Comparison of ENCODE assay signal across 1 cellular context in the genomic region with DNA sequence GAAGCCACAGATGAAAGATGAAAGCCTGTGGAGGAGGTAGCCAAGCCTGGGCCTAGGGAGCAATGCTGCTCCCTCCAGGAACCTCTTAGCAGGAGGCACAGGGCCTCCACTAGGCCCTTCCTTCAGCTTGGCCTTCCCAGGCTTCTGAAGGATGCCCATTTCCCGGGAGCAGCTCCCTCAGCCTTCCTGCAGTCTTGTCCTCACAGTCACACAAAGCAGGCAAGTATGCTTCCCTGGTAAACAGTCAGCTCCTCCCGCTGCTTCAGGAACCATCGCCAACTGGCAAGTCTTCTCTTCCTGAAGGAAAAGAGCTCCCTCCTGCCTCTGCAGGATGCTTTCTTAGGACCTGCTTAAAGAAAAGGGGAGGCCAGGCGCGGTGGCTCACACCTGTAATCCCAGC.
TF ChIP-seq lines count a peak whose summit lies in the region.

No MANE protein-coding gene starts in this region.

TF ChIP-seq in GM12878, 131 proteins besides CTCF, POLR2A, EP300 and RAD21 (continued from another document):
- no peak for TF ChIP-seq SMC3 (IDR thresholded peaks at IDR 0.05; ENCODE audit: borderline replicate concordance, low read length)
- TF ChIP-seq, protein P1, sequence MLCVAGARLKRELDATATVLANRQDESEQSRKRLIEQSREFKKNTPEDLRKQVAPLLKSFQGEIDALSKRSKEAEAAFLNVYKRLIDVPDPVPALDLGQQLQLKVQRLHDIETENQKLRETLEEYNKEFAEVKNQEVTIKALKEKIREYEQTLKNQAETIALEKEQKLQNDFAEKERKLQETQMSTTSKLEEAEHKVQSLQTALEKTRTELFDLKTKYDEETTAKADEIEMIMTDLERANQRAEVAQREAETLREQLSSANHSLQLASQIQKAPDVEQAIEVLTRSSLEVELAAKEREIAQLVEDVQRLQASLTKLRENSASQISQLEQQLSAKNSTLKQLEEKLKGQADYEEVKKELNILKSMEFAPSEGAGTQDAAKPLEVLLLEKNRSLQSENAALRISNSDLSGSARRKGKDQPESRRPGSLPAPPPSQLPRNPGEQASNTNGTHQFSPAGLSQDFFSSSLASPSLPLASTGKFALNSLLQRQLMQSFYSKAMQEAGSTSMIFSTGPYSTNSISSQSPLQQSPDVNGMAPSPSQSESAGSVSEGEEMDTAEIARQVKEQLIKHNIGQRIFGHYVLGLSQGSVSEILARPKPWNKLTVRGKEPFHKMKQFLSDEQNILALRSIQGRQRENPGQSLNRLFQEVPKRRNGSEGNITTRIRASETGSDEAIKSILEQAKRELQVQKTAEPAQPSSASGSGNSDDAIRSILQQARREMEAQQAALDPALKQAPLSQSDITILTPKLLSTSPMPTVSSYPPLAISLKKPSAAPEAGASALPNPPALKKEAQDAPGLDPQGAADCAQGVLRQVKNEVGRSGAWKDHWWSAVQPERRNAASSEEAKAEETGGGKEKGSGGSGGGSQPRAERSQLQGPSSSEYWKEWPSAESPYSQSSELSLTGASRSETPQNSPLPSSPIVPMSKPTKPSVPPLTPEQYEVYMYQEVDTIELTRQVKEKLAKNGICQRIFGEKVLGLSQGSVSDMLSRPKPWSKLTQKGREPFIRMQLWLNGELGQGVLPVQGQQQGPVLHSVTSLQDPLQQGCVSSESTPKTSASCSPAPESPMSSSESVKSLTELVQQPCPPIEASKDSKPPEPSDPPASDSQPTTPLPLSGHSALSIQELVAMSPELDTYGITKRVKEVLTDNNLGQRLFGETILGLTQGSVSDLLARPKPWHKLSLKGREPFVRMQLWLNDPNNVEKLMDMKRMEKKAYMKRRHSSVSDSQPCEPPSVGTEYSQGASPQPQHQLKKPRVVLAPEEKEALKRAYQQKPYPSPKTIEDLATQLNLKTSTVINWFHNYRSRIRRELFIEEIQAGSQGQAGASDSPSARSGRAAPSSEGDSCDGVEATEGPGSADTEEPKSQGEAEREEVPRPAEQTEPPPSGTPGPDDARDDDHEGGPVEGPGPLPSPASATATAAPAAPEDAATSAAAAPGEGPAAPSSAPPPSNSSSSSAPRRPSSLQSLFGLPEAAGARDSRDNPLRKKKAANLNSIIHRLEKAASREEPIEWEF (IDR thresholded peaks at IDR 0.05; ENCODE audit: insufficient replicate concordance, low read depth, low read length): no peak
- no peak for TF ChIP-seq CBX5 (IDR thresholded peaks at IDR 0.05; ENCODE audit: low read depth)
- TF ChIP-seq ATF7 (IDR thresholded peaks at IDR 0.05; ENCODE audit: low read depth): no peak
- TF ChIP-seq ZZZ3 (IDR thresholded peaks at IDR 0.05; ENCODE audit: control insufficient read depth, insufficient read length, low read depth): no peak
- no peak for TF ChIP-seq EED (IDR thresholded peaks at IDR 0.05; ENCODE audit: low read depth)
- TF ChIP-seq NFYA (IDR thresholded peaks at IDR 0.05; ENCODE audit: borderline replicate concordance, low read depth, low read length): no peak
- TF ChIP-seq SMAD1 (IDR thresholded peaks at IDR 0.05; ENCODE audit: low read depth, partially characterized antibody): no peak
- no peak for TF ChIP-seq SMARCA5 (IDR thresholded peaks at IDR 0.05)
